2 cellular contexts compared by ENCODE assay signal in genomic region chr7:103094102-103094501, GRCh38.
TF ChIP-seq lines count a peak whose summit lies in the region.

No MANE protein-coding gene starts in this region.

TF ChIP-seq in H1, 55 proteins besides CTCF, POLR2A, EP300 and RAD21:
- TF ChIP-seq SAP30 (IDR thresholded peaks at IDR 0.05; ENCODE audit: insufficient read depth, insufficient replicate concordance, low read length), result no peak
- TF ChIP-seq RXRA (IDR thresholded peaks at IDR 0.05; ENCODE audit: insufficient read depth, low read depth, low read length), result no peak
- no peak for TF ChIP-seq SIN3A (conservative IDR thresholded peaks at IDR 0.05 in 1 of 2, IDR thresholded peaks at IDR 0.05 in 1 of 2; ENCODE audit: low read depth in 1 of 2, low read length in 2 of 2)
- TF ChIP-seq SP1 (IDR thresholded peaks at IDR 0.05; ENCODE audit: low read depth, low read length), result no peak
- TF ChIP-seq ASH2L (IDR thresholded peaks at IDR 0.05; ENCODE audit: low read length), result no peak
- TF ChIP-seq CHD1 (IDR thresholded peaks at IDR 0.05; ENCODE audit: low read depth, low read length), result no peak
- no peak for TF ChIP-seq TEAD4 (IDR thresholded peaks at IDR 0.05; ENCODE audit: low read depth, low read length)
- TF ChIP-seq RBBP5 (IDR thresholded peaks at IDR 0.05; ENCODE audit: borderline replicate concordance, low read depth, low read length), result no peak
- no peak for TF ChIP-seq EZH2 (IDR thresholded peaks at IDR 0.05; ENCODE audit: low read depth, low read length, severe bottlenecking)
- TF ChIP-seq CBX8 (IDR thresholded peaks at IDR 0.05; ENCODE audit: borderline replicate concordance, low read depth, low read length), result no peak

TF ChIP-seq in WTC11, 78 proteins besides CTCF, POLR2A, EP300 and RAD21:
- TF ChIP-seq NFATC4 (CRISPR knock-in tag; IDR thresholded peaks at IDR 0.05) (no peak), JUN (CRISPR knock-in tag; IDR thresholded peaks at IDR 0.05) (no peak), GTF2I (CRISPR knock-in tag; conservative IDR thresholded peaks at IDR 0.05) (no peak)
- TF ChIP-seq, protein P1, sequence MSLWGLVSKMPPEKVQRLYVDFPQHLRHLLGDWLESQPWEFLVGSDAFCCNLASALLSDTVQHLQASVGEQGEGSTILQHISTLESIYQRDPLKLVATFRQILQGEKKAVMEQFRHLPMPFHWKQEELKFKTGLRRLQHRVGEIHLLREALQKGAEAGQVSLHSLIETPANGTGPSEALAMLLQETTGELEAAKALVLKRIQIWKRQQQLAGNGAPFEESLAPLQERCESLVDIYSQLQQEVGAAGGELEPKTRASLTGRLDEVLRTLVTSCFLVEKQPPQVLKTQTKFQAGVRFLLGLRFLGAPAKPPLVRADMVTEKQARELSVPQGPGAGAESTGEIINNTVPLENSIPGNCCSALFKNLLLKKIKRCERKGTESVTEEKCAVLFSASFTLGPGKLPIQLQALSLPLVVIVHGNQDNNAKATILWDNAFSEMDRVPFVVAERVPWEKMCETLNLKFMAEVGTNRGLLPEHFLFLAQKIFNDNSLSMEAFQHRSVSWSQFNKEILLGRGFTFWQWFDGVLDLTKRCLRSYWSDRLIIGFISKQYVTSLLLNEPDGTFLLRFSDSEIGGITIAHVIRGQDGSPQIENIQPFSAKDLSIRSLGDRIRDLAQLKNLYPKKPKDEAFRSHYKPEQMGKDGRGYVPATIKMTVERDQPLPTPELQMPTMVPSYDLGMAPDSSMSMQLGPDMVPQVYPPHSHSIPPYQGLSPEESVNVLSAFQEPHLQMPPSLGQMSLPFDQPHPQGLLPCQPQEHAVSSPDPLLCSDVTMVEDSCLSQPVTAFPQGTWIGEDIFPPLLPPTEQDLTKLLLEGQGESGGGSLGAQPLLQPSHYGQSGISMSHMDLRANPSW (CRISPR knock-in tag; conservative IDR thresholded peaks at IDR 0.05; ENCODE audit: low read depth), result no peak
- TF ChIP-seq, protein P2, sequence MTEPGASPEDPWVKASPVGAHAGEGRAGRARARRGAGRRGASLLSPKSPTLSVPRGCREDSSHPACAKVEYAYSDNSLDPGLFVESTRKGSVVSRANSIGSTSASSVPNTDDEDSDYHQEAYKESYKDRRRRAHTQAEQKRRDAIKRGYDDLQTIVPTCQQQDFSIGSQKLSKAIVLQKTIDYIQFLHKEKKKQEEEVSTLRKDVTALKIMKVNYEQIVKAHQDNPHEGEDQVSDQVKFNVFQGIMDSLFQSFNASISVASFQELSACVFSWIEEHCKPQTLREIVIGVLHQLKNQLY (CRISPR knock-in tag; IDR thresholded peaks at IDR 0.05), result no peak
